In the genomic region with DNA sequence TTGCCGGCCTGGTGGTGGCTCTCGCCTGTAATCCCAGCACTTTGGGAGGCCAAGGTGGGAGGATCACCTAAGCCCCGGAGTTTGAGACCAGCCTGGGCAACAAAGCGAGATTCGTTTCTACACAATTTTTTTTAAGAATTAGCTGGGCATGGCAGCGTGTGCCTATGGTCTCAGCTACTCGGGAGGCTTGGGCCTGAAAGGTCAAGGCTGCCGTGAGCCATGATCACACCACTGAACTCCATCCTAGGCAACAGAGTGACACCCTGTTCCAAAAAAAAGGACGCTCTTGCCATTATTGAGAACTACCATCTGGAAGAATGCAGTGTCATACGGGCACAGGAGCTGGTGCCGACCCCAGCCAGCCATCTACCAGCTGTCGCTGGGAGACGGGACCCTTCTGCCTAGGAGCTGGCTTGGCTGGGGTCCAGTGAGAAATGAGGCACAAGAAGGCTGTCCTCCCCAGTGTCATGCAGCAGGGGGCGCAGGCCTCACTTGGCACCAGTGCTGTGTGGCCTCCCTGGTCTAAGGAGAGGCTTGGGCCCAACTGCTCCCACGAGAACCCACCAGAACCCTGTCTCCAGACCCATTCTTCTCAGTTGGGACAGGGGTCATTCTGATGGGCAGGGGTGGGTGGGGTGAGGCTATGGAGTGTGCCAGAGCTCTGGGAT, we compare ENCODE assay signal across 8 cellular contexts. TPM values are rescaled to one million over a fixed set of nuclear protein-coding genes. Genes with fewer than 3 reads are reported as not detected.
DNase-seq lines count a peak whose midpoint lies in the region; ATAC-seq, FAIRE-seq and TF ChIP-seq lines count a peak whose summit lies in the region.

No MANE protein-coding gene starts in this region.

- ATAC-seq in HG02852 (IDR thresholded peaks at IDR 0.05; ENCODE audit: unreplicated experiment): no peak
- ATAC-seq in GM19463 (IDR thresholded peaks at IDR 0.05; ENCODE audit: unreplicated experiment): no peak

- H3K4me3 ChIP-seq in bronchial epithelial cell (ENCODE audit: low read depth, low read length): no peak overlapping the region
- H3K4me3 ChIP-seq in liver (ENCODE audit: low read depth in 1 of 3, low read length in 3 of 3): no peak overlapping the region

- no peak overlapping the region for H3K27ac ChIP-seq in liver (ENCODE audit: low read depth in 1 of 2, low read length in 2 of 2)

- H3K36me3 ChIP-seq in bronchial epithelial cell (ENCODE audit: control insufficient read depth, insufficient read depth, low read length) (peaks cover 23% of the 10 kb centered on the region), liver (ENCODE audit: control insufficient read depth in 4 of 4, insufficient read depth in 3 of 4, low read depth in 1 of 4, low read length in 3 of 4) (peaks cover 11 to 78% (median 30%) of the 10 kb centered on the region in 4 donors)

- no peaks in the 10 kb centered on the region for H3K4me1 ChIP-seq in liver (ENCODE audit: control insufficient read depth in 4 of 4, insufficient read depth in 4 of 4, low read length in 3 of 4)

- DNase-seq in GM04504 (ENCODE audit: low read depth) (peak; percentile 17), LoVo (ENCODE audit: low spot score) (peak; percentile 15), bronchial epithelial cell (ENCODE audit: low read depth) (peak; percentile 40)
- peak; percentile 37 for DNase-seq in activated CD4-positive, CD25-positive, alpha-beta regulatory T cell treated with anti-CD3 and anti-CD28 coated beads, Interleukin-2, amount 50 U/mL, for 16 hours (ENCODE audit: low read depth, low spot score)
- peak; percentile 26 to 53 (median 26) for DNase-seq in stimulated activated CD4-positive, alpha-beta T cell treated with anti-CD3 and anti-CD28 coated beads, TNF-alpha, amount 100 ng/mL, for 48 hours (ENCODE audit: low read depth in 3 of 3)

- TF ChIP-seq CTCF in bronchial epithelial cell (IDR thresholded peaks at IDR 0.05; ENCODE audit: insufficient read depth, low read length, severe bottlenecking): peak; percentile 88
- peak; percentile 50 for TF ChIP-seq CTCF in liver (IDR thresholded peaks at IDR 0.05; ENCODE audit: low read depth, low read length, missing input control)

- H3K27me3 ChIP-seq in bronchial epithelial cell (ENCODE audit: control insufficient read depth, insufficient read depth, low read length): no peaks in the 10 kb centered on the region
- H3K27me3 ChIP-seq in liver (ENCODE audit: control insufficient read depth in 4 of 4, insufficient read depth in 4 of 4, low read length in 3 of 4): no peaks in the 10 kb centered on the region

- peak; percentile 43 to 72 for TF ChIP-seq RAD21 in liver (IDR thresholded peaks at IDR 0.05)

- no peak for FAIRE-seq in bronchial epithelial cell (lab: Jason Lieb, UNC)

- H3K9me3 ChIP-seq in liver (ENCODE audit: control insufficient read depth in 4 of 4, low read length in 3 of 4): no peaks in the 10 kb centered on the region

- no peak overlapping the region for H3K9ac ChIP-seq in liver (ENCODE audit: low read depth in 1 of 2, low read length in 2 of 2)

- 86% methylated on average over 15 of the region's 15 CpGs for WGBS in liver

TF ChIP-seq in liver, 16 proteins besides CTCF, POLR2A, EP300 and RAD21:
- TF ChIP-seq TAF1 (conservative IDR thresholded peaks at IDR 0.05) (no peak), EGR1 (IDR thresholded peaks at IDR 0.05; ENCODE audit: low read depth in 2 of 2) (no peak), HNF4G (IDR thresholded peaks at IDR 0.05) (no peak), GABPA (IDR thresholded peaks at IDR 0.05 in 1 of 2, conservative IDR thresholded peaks at IDR 0.05 in 1 of 2) (no peak), YY1 (IDR thresholded peaks at IDR 0.05) (no peak), FOXA1 (IDR thresholded peaks at IDR 0.05) (no peak), JUND (IDR thresholded peaks at IDR 0.05) (no peak), SP1 (IDR thresholded peaks at IDR 0.05) (no peak), HNF4A (conservative IDR thresholded peaks at IDR 0.05) (no peak), RXRA (IDR thresholded peaks at IDR 0.05) (no peak), FOXA2 (IDR thresholded peaks at IDR 0.05) (no peak), NR2F2 (IDR thresholded peaks at IDR 0.05) (no peak)
- TF ChIP-seq, protein P1, sequence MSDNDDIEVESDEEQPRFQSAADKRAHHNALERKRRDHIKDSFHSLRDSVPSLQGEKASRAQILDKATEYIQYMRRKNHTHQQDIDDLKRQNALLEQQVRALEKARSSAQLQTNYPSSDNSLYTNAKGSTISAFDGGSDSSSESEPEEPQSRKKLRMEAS (IDR thresholded peaks at IDR 0.05): no peak
- TF ChIP-seq, protein P2, sequence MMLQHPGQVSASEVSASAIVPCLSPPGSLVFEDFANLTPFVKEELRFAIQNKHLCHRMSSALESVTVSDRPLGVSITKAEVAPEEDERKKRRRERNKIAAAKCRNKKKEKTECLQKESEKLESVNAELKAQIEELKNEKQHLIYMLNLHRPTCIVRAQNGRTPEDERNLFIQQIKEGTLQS (IDR thresholded peaks at IDR 0.05): no peak
- TF ChIP-seq, protein P3, sequence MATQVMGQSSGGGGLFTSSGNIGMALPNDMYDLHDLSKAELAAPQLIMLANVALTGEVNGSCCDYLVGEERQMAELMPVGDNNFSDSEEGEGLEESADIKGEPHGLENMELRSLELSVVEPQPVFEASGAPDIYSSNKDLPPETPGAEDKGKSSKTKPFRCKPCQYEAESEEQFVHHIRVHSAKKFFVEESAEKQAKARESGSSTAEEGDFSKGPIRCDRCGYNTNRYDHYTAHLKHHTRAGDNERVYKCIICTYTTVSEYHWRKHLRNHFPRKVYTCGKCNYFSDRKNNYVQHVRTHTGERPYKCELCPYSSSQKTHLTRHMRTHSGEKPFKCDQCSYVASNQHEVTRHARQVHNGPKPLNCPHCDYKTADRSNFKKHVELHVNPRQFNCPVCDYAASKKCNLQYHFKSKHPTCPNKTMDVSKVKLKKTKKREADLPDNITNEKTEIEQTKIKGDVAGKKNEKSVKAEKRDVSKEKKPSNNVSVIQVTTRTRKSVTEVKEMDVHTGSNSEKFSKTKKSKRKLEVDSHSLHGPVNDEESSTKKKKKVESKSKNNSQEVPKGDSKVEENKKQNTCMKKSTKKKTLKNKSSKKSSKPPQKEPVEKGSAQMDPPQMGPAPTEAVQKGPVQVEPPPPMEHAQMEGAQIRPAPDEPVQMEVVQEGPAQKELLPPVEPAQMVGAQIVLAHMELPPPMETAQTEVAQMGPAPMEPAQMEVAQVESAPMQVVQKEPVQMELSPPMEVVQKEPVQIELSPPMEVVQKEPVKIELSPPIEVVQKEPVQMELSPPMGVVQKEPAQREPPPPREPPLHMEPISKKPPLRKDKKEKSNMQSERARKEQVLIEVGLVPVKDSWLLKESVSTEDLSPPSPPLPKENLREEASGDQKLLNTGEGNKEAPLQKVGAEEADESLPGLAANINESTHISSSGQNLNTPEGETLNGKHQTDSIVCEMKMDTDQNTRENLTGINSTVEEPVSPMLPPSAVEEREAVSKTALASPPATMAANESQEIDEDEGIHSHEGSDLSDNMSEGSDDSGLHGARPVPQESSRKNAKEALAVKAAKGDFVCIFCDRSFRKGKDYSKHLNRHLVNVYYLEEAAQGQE (IDR thresholded peaks at IDR 0.05): no peak

RNA-seq across cellular contexts. Expression of gene RELB, which starts 12.2 kb away (rescaled TPM):
- total RNA-seq in bronchial epithelial cell: 2.1 and 3.7 TPM in 2 replicates
- 1 to 10 TPM; 2.2 to 4.9 TPM for total RNA-seq in liver
- 1 to 10 TPM; 1.4 to 3.1 TPM for polyA plus RNA-seq in liver

RNA-seq across cellular contexts. Expression of gene CLPTM1, which starts 33.9 kb away (rescaled TPM):
- total RNA-seq in bronchial epithelial cell: 17.9 and 24.2 TPM in 2 replicates
- 10 to 100 TPM; 46.2 to 56.7 TPM for total RNA-seq in liver
- 10 to 100 TPM; 35.8 to 94.5 TPM for polyA plus RNA-seq in liver

RNA-seq across cellular contexts. Expression of gene APOC2, which starts 43.2 kb away (rescaled TPM):
- total RNA-seq in bronchial epithelial cell (not detected in 2 replicates), liver (1,000 to 10,000 TPM in 1 of 2 donors, 100 to 1,000 TPM in 1; 660 to 1,200 TPM)
- polyA plus RNA-seq in liver: 1,000 to 10,000 TPM; 2,878 to 3,399 TPM

RNA-seq across cellular contexts. Expression of gene APOC4, which starts 47.0 kb away (rescaled TPM):
- total RNA-seq in bronchial epithelial cell (not detected in 2 replicates), liver (100 to 1,000 TPM in 1 of 2 donors, 1 to 10 TPM in 1; 1.0 to 131 TPM)
- 100 to 1,000 TPM; 418 to 420 TPM for polyA plus RNA-seq in liver

RNA-seq across cellular contexts. Expression of gene CLASRP, which starts 49.8 kb away (rescaled TPM):
- 12.5 and 19.2 TPM in 2 replicates for total RNA-seq in bronchial epithelial cell
- 10 to 100 TPM; 13.0 to 44.3 TPM for total RNA-seq in liver
- polyA plus RNA-seq in liver: 10 to 100 TPM in 1 of 2 donors, 1 to 10 TPM in 1; 9.0 to 12.6 TPM

Comparison
In these comparisons a context has a peak if more than half of its experiments do, and no peak if none do; other contexts are left out.
1. RNA of gene APOC2, which starts 43.2 kb away (total RNA-seq): 660 to 1,200 TPM in liver; not detected in bronchial epithelial cell; every median in the first group is over 100 times any median in the second.
2. Peak in every context shown above with its lines, with median percentiles within 50 percentile points of each other: DNase-seq.